In the genomic region with DNA sequence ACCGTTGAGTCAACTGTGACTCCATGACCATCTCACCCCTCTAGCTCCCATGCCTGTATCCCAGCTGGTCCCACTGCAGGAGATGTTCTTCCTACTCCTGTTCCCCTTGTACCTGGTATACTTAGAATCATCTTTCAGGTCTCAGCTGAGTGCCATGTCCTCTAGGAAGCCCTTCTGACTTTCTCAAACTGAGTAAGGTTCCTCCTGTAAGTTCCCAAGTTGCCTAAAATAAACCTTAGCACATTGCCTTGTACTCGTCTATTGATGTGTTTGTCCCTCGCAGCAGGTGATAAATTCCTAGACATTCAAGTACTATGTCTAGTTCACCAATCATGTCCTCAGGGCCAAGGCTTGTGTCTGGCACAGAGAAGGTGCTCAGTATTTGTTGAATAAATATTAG, we compare ENCODE assay signal across 24 cellular contexts.
"Had no signal": no experiment of that assay in that cellular context is flagged by ENCODE, and none has a peak within 500 bp of the region (broad histone marks: within the 10 kb centered on the region; RNA-seq: fewer than 3 reads in every experiment).

No MANE protein-coding gene starts in this region.

- FAIRE-seq: astrocyte, RCC 7860, TTC549 had no signal

- DNase-seq: activated B cell treated with CpG ODN at 0.5 μM for 24 hours; activated CD4-positive, alpha-beta T cell treated with anti-CD3 and anti-CD28 coated beads for 1 hour; activated CD4-positive, alpha-beta T cell treated with anti-CD3 and anti-CD28 coated beads, Interleukin-2, amount 10 ng/mL, durations not matched to agents 24 days and 14 days; activated CD4-positive, alpha-beta T cell treated with anti-CD3 and anti-CD28 coated beads, Interleukin-2, amount 50 U/mL, for 48 hours; activated CD8-positive, alpha-beta memory T cell treated with anti-CD3 and anti-CD28 coated beads, Interleukin-2, amount 10 ng/mL, durations not matched to agents 7 days and 5 days; activated gamma-delta T cell; activated naive CD4-positive, alpha-beta T cell treated with anti-CD3 and anti-CD28 coated beads for 36 hours; activated T-cell treated with anti-CD3 and anti-CD28 coated beads for 4 hours; activated T-cell treated with anti-CD3 and anti-CD28 coated beads, Interleukin-2, amount 50 U/mL, for 48 hours; NCI-H1105; NCI-H1436 treated with DMSO at 0.1 percent for 48 hours; NCI-H187 treated with DMSO at 0.1 percent for 48 hours; NCI-H2081 treated with DMSO at 0.1 percent for 48 hours; NCI-H524; PC-3; T-cell; T-helper 2 cell; T1000 had no signal

- H3K36me3 ChIP-seq: MG63 had no signal

- H3K27me3 ChIP-seq: MG63 had no signal

- H3K9me3 ChIP-seq: MG63 had no signal

- H3K4me3 ChIP-seq: MG63, SK-N-MC had no signal

- H3K27ac ChIP-seq: SK-N-MC had no signal

- ATAC-seq: activated CD8-positive, alpha-beta memory T cell treated with anti-CD3 and anti-CD28 coated beads, Interleukin-2, amount 10 ng/mL, durations not matched to agents 7 days and 5 days; activated T-helper 17 cell treated with anti-CD3 and anti-CD28 coated beads, Interleukin-2, amount 50 U/mL, for 72 hours; PC-3; T-cell had no signal
